Comparison of ENCODE assay signal across 14 cellular contexts in genomic region chr16:6558133-6558532, GRCh38.
"Had no signal": no experiment of that assay in that cellular context is flagged by ENCODE, and none has a peak within 500 bp of the region (broad histone marks: within the 10 kb centered on the region; RNA-seq: fewer than 3 reads in every experiment).

No MANE protein-coding gene starts in this region.

- H3K4me3 ChIP-seq: esophagus muscularis mucosa, left lung, ovary, skin epidermis, stomach, thoracic aorta had no signal

- H3K27ac ChIP-seq: esophagus muscularis mucosa, left lung, ovary, skin epidermis, stomach, thoracic aorta had no signal

- ATAC-seq: activated naive CD4-positive, alpha-beta T cell treated with anti-CD3 and anti-CD28 coated beads, Interleukin-2, amount 50 U/mL, for 72 hours; left lung had no signal

- DNase-seq: activated B cell treated with CpG ODN at 0.5 μM for 24 hours; activated CD4-positive, alpha-beta T cell treated with anti-CD3 and anti-CD28 coated beads, Interleukin-2, amount 10 ng/mL, durations not matched to agents 7 days and 5 days; amniotic stem cell; cerebellar nuclear complex; left lung; nephron progenitor cell; ovary; stimulated activated CD4-positive, alpha-beta T cell treated with anti-CD3 and anti-CD28 coated beads, Interleukin-4, amount 100 ng/mL, for 4 hours; stomach; T-helper 2 cell had no signal

- H3K4me1 ChIP-seq: esophagus muscularis mucosa, left lung, stomach had no signal

- H3K36me3 ChIP-seq: esophagus muscularis mucosa, left lung, ovary, stomach, thoracic aorta had no signal

- H3K27me3 ChIP-seq: esophagus muscularis mucosa, left lung, ovary, stomach had no signal

- H3K9me3 ChIP-seq: esophagus muscularis mucosa, left lung, ovary, thoracic aorta had no signal
